Comparison of ENCODE assay signal across 8 cellular contexts in the genomic region with DNA sequence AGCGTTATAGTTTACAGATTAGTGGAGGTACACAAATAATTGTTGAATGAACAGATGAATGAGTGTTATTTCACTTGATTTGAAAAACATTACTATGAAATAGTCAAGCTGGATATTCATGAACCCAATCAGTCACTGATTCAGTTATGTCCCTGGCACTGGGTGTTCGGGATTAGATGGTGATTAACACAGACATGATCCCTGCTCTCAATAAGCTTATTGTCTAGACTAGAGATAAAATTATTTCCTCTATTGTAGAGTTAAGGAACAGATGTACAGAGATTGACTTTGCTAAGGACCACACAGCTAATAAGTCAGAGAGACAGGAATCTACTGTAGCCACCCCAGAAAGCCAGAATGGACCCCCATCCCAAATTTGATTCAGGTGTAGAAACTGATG. TPM values are rescaled to one million over a fixed set of nuclear protein-coding genes. Genes with fewer than 3 reads are reported as not detected.
DNase-seq lines count a peak whose midpoint lies in the region; ATAC-seq and TF ChIP-seq lines count a peak whose summit lies in the region.

No MANE protein-coding gene starts in this region.

- H3K9me2 ChIP-seq in neural cell (ENCODE audit: insufficient read depth, low read length): no peaks in the 10 kb centered on the region

- no peaks in the 10 kb centered on the region for H3K4me1 ChIP-seq in NT2/D1 (ENCODE audit: insufficient read depth, insufficient read length)
- H3K4me1 ChIP-seq in ectodermal cell (ENCODE audit: control insufficient read depth, insufficient read depth, low read length): no peaks in the 10 kb centered on the region

- H3F3A ChIP-seq in neural cell (ENCODE audit: insufficient read depth, low read length, poor library complexity, severe bottlenecking): no peaks in the 10 kb centered on the region

- peak overlapping the region; percentile 46 for H3K4me3 ChIP-seq in NT2/D1 (ENCODE audit: insufficient read length, low read depth)
- H3K4me3 ChIP-seq in ectodermal cell (ENCODE audit: insufficient read depth, low read depth, low read length): peak overlapping the region; percentile 45
- H3K4me3 ChIP-seq in neural cell (ENCODE audit: low read length): peak overlapping the region; percentile 72

- H3K9ac ChIP-seq in NT2/D1 (ENCODE audit: insufficient read length, low read depth) (peak overlapping the region; percentile 69), neural cell (ENCODE audit: low read length) (no peak overlapping the region)

- no peaks in the 10 kb centered on the region for H3K27me3 ChIP-seq in NT2/D1 (ENCODE audit: insufficient read depth, insufficient read length)
- peaks cover 6% of the 10 kb centered on the region for H3K27me3 ChIP-seq in ectodermal cell (ENCODE audit: control insufficient read depth, insufficient read depth, low read length, poor library complexity, severe bottlenecking)
- H3K27me3 ChIP-seq in neural cell (ENCODE audit: insufficient read depth, low read depth, low read length): no peaks in the 10 kb centered on the region

- in situ Hi-C loops in ACHN (cut with HindIII; ENCODE audit: low pct_ligation_motif_present, low pct_unique_long_range_greater_than_20kb, low sequenced_read_pairs): no loop called here

- peak overlapping the region; percentile 49 for H3K4me2 ChIP-seq in neural cell (ENCODE audit: low read length)

- no peak for TF ChIP-seq EP300 in neural cell (conservative IDR thresholded peaks at IDR 0.05; ENCODE audit: poor library complexity, severe bottlenecking)

- 92 to 100% methylated on average over 2 of the region's 2 CpGs for WGBS in ectodermal cell, 2 experiments

- no peak overlapping the region for H2AFZ ChIP-seq in neural cell (ENCODE audit: low read depth, low read length)

- TF ChIP-seq CTCF in neural cell (IDR thresholded peaks at IDR 0.05; ENCODE audit: poor library complexity, severe bottlenecking): no peak

- no peaks in the 10 kb centered on the region for H4K20me1 ChIP-seq in neural cell (ENCODE audit: insufficient read depth)

- DNase-seq in D341Med (ENCODE audit: low spot score): peak; percentile 26
- no peak for DNase-seq in NT2/D1 (ENCODE audit: low read depth, low spot score)
- DNase-seq in NCI-H187 treated with DMSO at 0.1 percent for 48 hours (lab: John Stamatoyannopoulos, UW): no peak
- DNase-seq in activated gamma-delta T cell treated with Interleukin-2 at 50 U/mL for 16 hours: no peak
- DNase-seq in ACHN: no peak

- no peaks in the 10 kb centered on the region for H3K36me3 ChIP-seq in NT2/D1 (ENCODE audit: insufficient read depth, insufficient read length, low read length)
- H3K36me3 ChIP-seq in ectodermal cell (ENCODE audit: control insufficient read depth, insufficient read depth, low read length): no peaks in the 10 kb centered on the region
- no peaks in the 10 kb centered on the region for H3K36me3 ChIP-seq in neural cell (ENCODE audit: insufficient read depth, low read length)

- H3K27ac ChIP-seq in ectodermal cell (ENCODE audit: insufficient read depth, low read depth, low read length, poor library complexity, severe bottlenecking) (no peak overlapping the region), neural cell (ENCODE audit: low read length) (no peak overlapping the region)

- H3K79me2 ChIP-seq in neural cell (replicated peaks; ENCODE audit: insufficient read depth, low read length): no peaks in the 10 kb centered on the region

- H3K9me3 ChIP-seq in NT2/D1 (ENCODE audit: insufficient read depth, low read length): no peaks in the 10 kb centered on the region
- no peaks in the 10 kb centered on the region for H3K9me3 ChIP-seq in ectodermal cell (ENCODE audit: control insufficient read depth, low read length)
- no peaks in the 10 kb centered on the region for H3K9me3 ChIP-seq in neural cell (ENCODE audit: low read length)

- no peak for TF ChIP-seq RAD21 in neural cell (conservative IDR thresholded peaks at IDR 0.05)

- no peak for ATAC-seq in GM21717 (IDR thresholded peaks at IDR 0.05; ENCODE audit: unreplicated experiment)

TF ChIP-seq in neural cell, 6 proteins besides CTCF, POLR2A, EP300 and RAD21:
- TF ChIP-seq EZH2 (IDR thresholded peaks at IDR 0.05; ENCODE audit: borderline replicate concordance, insufficient read depth, low read length, poor library complexity, severe bottlenecking) (no peak), TAF1 (IDR thresholded peaks at IDR 0.05; ENCODE audit: low read depth) (no peak)

RNA-seq across cellular contexts. Expression of a gene that starts 1.0 kb away (rescaled TPM):
- 3.1 TPM for polyA plus RNA-seq in ectodermal cell (2013, experiment 1 of 4)
- 6.4 TPM for polyA plus RNA-seq in ectodermal cell (2013, experiment 2 of 4)
- polyA plus RNA-seq in ectodermal cell (2013, experiment 3 of 4): 4.6 TPM
- 3.1 TPM for polyA plus RNA-seq in ectodermal cell (2013, experiment 4 of 4)
- 12.9 and 31.0 TPM in 2 replicates for polyA plus RNA-seq in neural cell
- polyA minus RNA-seq in neural cell: 15.8 and 19.7 TPM in 2 replicates
